ENCODE assay signal across 25 cellular contexts in genomic region chr4:183945741-183946140, GRCh38.
"Had no signal": no experiment of that assay in that cellular context is flagged by ENCODE, and none has a peak within 500 bp of the region (broad histone marks: within the 10 kb centered on the region; RNA-seq: fewer than 3 reads in every experiment).

No MANE protein-coding gene starts in this region.

- H3K9me3 ChIP-seq: esophagus muscularis mucosa, heart right ventricle, neutrophil, pancreas, right lobe of liver, thoracic aorta, transverse colon, upper lobe of right lung, uterus had no signal

- H3K27ac ChIP-seq: coronary artery, esophagus muscularis mucosa, foreskin keratinocyte, heart right ventricle, neutrophil, pancreas, right lobe of liver, thoracic aorta, transverse colon, upper lobe of right lung, uterus had no signal

- H3K4me3 Mint-ChIP-seq: memory B cell; natural killer cell; stimulated activated naive B cell treated with anti-CD40 and anti-IgM and Interleukin-4, amounts not matched to agents 10 μg/mL and 1 μg/mL and 100 μg/mL, for 72 hours; stimulated activated naive CD8-positive, alpha-beta T cell treated with anti-CD3 and anti-CD28 coated beads, Interleukin-15, Interleukin-2, amounts not matched to agents 100 ng/mL and 50 ng/mL, for 24 hours had no signal

- H3K36me3 ChIP-seq: esophagus muscularis mucosa, heart right ventricle, neutrophil, pancreas, right lobe of liver, thoracic aorta, transverse colon, upper lobe of right lung, uterus had no signal

- H3K4me1 ChIP-seq: foreskin keratinocyte, pancreas, transverse colon, upper lobe of right lung, uterus had no signal

- H3K4me3 ChIP-seq: coronary artery, esophagus muscularis mucosa, heart right ventricle, lung, pancreas, right lobe of liver, thoracic aorta, transverse colon, upper lobe of right lung, uterus had no signal

- DNase-seq: dermis blood vessel endothelial cell; effector memory CD4-positive, alpha-beta T cell; foreskin keratinocyte; glutamatergic neuron; heart right ventricle; hippocampal formation; natural killer cell; pancreas; retina; right lobe of liver; small intestine; stimulated activated CD4-positive, alpha-beta T cell treated with anti-CD3 and anti-CD28 coated beads, Interleukin-15, amount 100 ng/mL, for 24 hours; stimulated activated CD4-positive, alpha-beta T cell treated with anti-CD3 and anti-CD28 coated beads, Interleukin-2, amount 100 ng/mL, for 48 hours; stimulated activated naive B cell treated with anti-CD40 and anti-IgM and Interleukin-4, amounts not matched to agents 10 μg/mL and 1 μg/mL and 100 μg/mL, for 72 hours; transverse colon; upper lobe of right lung; uterus had no signal

- H3K27ac Mint-ChIP-seq: memory B cell; natural killer cell; stimulated activated naive B cell treated with anti-CD40 and anti-IgM and Interleukin-4, amounts not matched to agents 10 μg/mL and 1 μg/mL and 100 μg/mL, for 72 hours; stimulated activated naive CD8-positive, alpha-beta T cell treated with anti-CD3 and anti-CD28 coated beads, Interleukin-15, Interleukin-2, amounts not matched to agents 100 ng/mL and 50 ng/mL, for 24 hours had no signal

- H3K36me3 Mint-ChIP-seq: memory B cell; natural killer cell; stimulated activated naive B cell treated with anti-CD40 and anti-IgM and Interleukin-4, amounts not matched to agents 10 μg/mL and 1 μg/mL and 100 μg/mL, for 72 hours had no signal

- H3K4me1 Mint-ChIP-seq: memory B cell; natural killer cell; stimulated activated naive B cell treated with anti-CD40 and anti-IgM and Interleukin-4, amounts not matched to agents 10 μg/mL and 1 μg/mL and 100 μg/mL, for 72 hours had no signal

- H3K9me3 Mint-ChIP-seq: natural killer cell; stimulated activated naive B cell treated with anti-CD40 and anti-IgM and Interleukin-4, amounts not matched to agents 10 μg/mL and 1 μg/mL and 100 μg/mL, for 72 hours; stimulated activated naive CD8-positive, alpha-beta T cell treated with anti-CD3 and anti-CD28 coated beads, Interleukin-15, Interleukin-2, amounts not matched to agents 100 ng/mL and 50 ng/mL, for 24 hours had no signal

- ATAC-seq: foreskin keratinocyte; heart right ventricle; left lobe of liver; natural killer cell; pancreas; right lobe of liver; stimulated activated naive B cell treated with anti-CD40 and anti-IgM and Interleukin-4, amounts not matched to agents 10 μg/mL and 1 μg/mL and 100 μg/mL, for 72 hours; upper lobe of right lung had no signal

- H3K27me3 ChIP-seq: esophagus muscularis mucosa, heart right ventricle, neutrophil, pancreas, right lobe of liver, transverse colon, upper lobe of right lung, uterus had no signal
